26 cellular contexts compared by ENCODE assay signal in the genomic region with DNA sequence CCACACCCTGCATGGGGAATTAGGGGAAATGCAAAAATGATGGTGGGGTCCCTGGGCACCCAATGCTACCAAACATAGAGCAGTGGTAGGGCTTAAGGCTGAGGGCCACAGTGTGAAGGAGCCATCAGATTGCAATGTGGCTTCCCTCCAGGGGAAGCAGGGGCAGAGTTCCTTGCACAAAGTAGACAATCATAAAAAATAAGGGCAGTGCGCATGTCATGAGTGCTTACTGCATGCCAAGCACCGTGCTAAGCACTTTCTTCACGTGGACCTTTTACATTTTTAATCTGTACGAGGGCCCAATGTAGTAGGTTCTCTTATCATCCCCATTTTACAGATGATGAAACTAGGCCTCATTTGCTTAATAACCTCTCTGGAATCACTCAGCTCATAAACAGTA.
"Had no signal": no experiment of that assay in that cellular context is flagged by ENCODE, and none has a peak within 500 bp of the region (broad histone marks: within the 10 kb centered on the region; RNA-seq: fewer than 3 reads in every experiment).

No MANE protein-coding gene starts in this region.

- H3K4me3 ChIP-seq: colonic mucosa, coronary artery, dorsolateral prefrontal cortex, esophagus muscularis mucosa, esophagus squamous epithelium, gastrocnemius medialis, gastroesophageal sphincter, heart left ventricle, heart right ventricle had no signal

- DNase-seq: colonic mucosa; cortex of kidney; dermis blood vessel endothelial cell; dorsolateral prefrontal cortex; effector CD4-positive, alpha-beta T cell; effector CD8-positive, alpha-beta T cell; effector memory CD4-positive, alpha-beta T cell; effector memory CD8-positive, alpha-beta T cell; endodermal cell; erythroblast; esophagus squamous epithelium; foreskin fibroblast; foreskin keratinocyte; foreskin melanocyte; gastrocnemius medialis; glutamatergic neuron; heart left ventricle; heart right ventricle had no signal

- H3K36me3 ChIP-seq: colonic mucosa, esophagus muscularis mucosa, esophagus squamous epithelium, gastrocnemius medialis, gastroesophageal sphincter, heart left ventricle, heart right ventricle had no signal

- H3K27me3 ChIP-seq: colonic mucosa, dorsolateral prefrontal cortex, esophagus muscularis mucosa, esophagus squamous epithelium, gastrocnemius medialis, gastroesophageal sphincter, heart left ventricle, heart right ventricle had no signal

- ATAC-seq: effector memory CD8-positive, alpha-beta T cell; foreskin keratinocyte; gastrocnemius medialis; gastroesophageal sphincter; heart left ventricle; heart right ventricle had no signal

- H3K27ac ChIP-seq: colonic mucosa, coronary artery, epithelial cell of prostate, esophagus muscularis mucosa, esophagus squamous epithelium, foreskin keratinocyte, gastrocnemius medialis, gastroesophageal sphincter, heart left ventricle, heart right ventricle had no signal

- H3K4me1 ChIP-seq: colonic mucosa, esophagus muscularis mucosa, esophagus squamous epithelium, foreskin keratinocyte, gastrocnemius medialis, gastroesophageal sphincter, heart right ventricle had no signal

- FAIRE-seq: colon, endometrium, endothelial cell of umbilical vein, frontal cortex had no signal

- H3K9me3 ChIP-seq: colonic mucosa, esophagus muscularis mucosa, esophagus squamous epithelium, gastrocnemius medialis, gastroesophageal sphincter, heart left ventricle, heart right ventricle had no signal
